ENCODE assay signal across 16 cellular contexts in genomic region chr21:39658066-39658465, GRCh38. TPM values are rescaled to one million over a fixed set of nuclear protein-coding genes. Genes with fewer than 3 reads are reported as not detected.
"Had no signal": no experiment of that assay in that cellular context is flagged by ENCODE, and none has a peak within 500 bp of the region (broad histone marks: within the 10 kb centered on the region; RNA-seq: fewer than 3 reads in every experiment).

No MANE protein-coding gene starts in this region.

- H3K4me3 Mint-ChIP-seq: activated CD4-positive, alpha-beta T cell treated with anti-CD3 and anti-CD28 coated beads for 36 hours; activated naive CD8-positive, alpha-beta T cell treated with anti-CD3 and anti-CD28 coated beads for 36 hours; naive thymus-derived CD8-positive, alpha-beta T cell had no signal

- H3K4me1 Mint-ChIP-seq: activated CD4-positive, alpha-beta T cell treated with anti-CD3 and anti-CD28 coated beads for 36 hours; activated naive CD8-positive, alpha-beta T cell treated with anti-CD3 and anti-CD28 coated beads for 36 hours had no signal

- ATAC-seq: activated CD4-positive, alpha-beta T cell treated with anti-CD3 and anti-CD28 coated beads for 36 hours; left ventricle myocardium superior; naive thymus-derived CD8-positive, alpha-beta T cell; stimulated activated naive CD8-positive, alpha-beta T cell treated with anti-CD3 and anti-CD28 coated beads, Interleukin-15, Interleukin-2, amounts not matched to agents 100 U/mL and 50 U/mL, for 24 hours had no signal

- H3K27ac Mint-ChIP-seq: activated CD4-positive, alpha-beta T cell treated with anti-CD3 and anti-CD28 coated beads for 36 hours; activated naive CD8-positive, alpha-beta T cell treated with anti-CD3 and anti-CD28 coated beads for 36 hours; naive thymus-derived CD8-positive, alpha-beta T cell had no signal

- DNase-seq: activated CD4-positive, alpha-beta T cell treated with anti-CD3 and anti-CD28 coated beads for 36 hours; activated CD4-positive, alpha-beta T cell treated with anti-CD3 and anti-CD28 coated beads, Interleukin-2, amount 50 U/mL, for 48 hours; activated naive CD4-positive, alpha-beta T cell; activated naive CD8-positive, alpha-beta T cell treated with anti-CD3 and anti-CD28 coated beads for 36 hours; amniotic stem cell; caudate nucleus; left ventricle myocardium superior; mucosa of descending colon; naive thymus-derived CD8-positive, alpha-beta T cell; nucleus accumbens; stimulated activated naive CD8-positive, alpha-beta T cell treated with anti-CD3 and anti-CD28 coated beads, Interleukin-15, Interleukin-2, amounts not matched to agents 100 U/mL and 50 U/mL, for 24 hours; substantia nigra; SW 1271; T-helper 2 cell; tibial artery had no signal

- H3K36me3 Mint-ChIP-seq: activated naive CD8-positive, alpha-beta T cell treated with anti-CD3 and anti-CD28 coated beads for 36 hours had no signal

RNA-seq across cellular contexts. Expression of gene B3GALT5, which starts 45.3 kb away (rescaled TPM):
- total RNA-seq: activated CD4-positive, alpha-beta T cell treated with anti-CD3 and anti-CD28 coated beads for 36 hours; activated naive CD8-positive, alpha-beta T cell treated with anti-CD3 and anti-CD28 coated beads for 36 hours; naive thymus-derived CD8-positive, alpha-beta T cell; right atrium auricular region had no signal
